ENCODE assay signal across 9 cellular contexts in the genomic region with DNA sequence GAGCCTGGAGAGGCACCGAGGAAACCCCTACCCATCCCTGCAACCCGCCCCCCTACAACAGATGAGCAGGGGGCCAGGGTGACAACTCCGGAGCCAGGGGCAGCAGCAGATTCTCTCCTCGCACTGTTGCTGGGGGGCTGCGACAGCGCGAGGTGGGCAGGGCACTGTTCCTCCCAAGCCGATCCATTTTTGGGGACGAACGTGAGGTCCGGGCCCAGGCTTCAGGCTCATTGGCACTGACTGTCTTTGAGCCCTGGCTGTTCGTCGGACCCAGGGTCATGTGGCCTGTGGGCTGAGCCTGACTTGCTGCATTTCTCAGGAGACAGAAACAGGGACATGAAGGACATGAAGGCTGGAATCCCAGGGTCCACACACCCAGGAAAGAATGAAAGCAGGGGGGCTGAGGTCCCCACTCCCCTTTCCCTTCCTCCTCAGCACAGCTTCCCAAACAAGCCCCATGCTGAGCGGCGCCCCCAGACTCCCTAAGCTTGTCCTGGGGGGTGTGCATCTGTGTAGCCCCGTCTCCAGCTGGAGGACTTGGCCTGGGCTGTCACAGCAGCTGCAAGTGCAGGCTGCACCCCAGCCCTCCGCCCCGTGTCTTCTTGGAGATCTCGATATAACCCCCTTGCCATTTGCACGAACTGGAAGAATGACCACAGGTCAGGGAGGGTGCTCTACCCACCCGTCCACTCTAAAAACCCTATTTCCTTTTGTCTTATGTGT. TPM values are rescaled to one million over a fixed set of nuclear protein-coding genes. Genes with fewer than 3 reads are reported as not detected.
A peak's percentile ranks its signal among the peaks of the same experiment; 100 is the strongest.
DNase-seq lines count a peak whose midpoint lies in the region; ATAC-seq and FAIRE-seq lines count a peak whose summit lies in the region.
"Had no signal": no experiment of that assay in that cellular context is flagged by ENCODE, and none has a peak within 500 bp of the region (broad histone marks: within the 10 kb centered on the region; RNA-seq: fewer than 3 reads in every experiment).

No MANE protein-coding gene starts in this region.

- FAIRE-seq in frontal cortex (lab: Jason Lieb, UNC) = no peak

- H3K27ac ChIP-seq in rectal smooth muscle tissue (ENCODE audit: low read depth, low read length) = peak overlapping the region; percentile 66

- no peaks in the 10 kb centered on the region for H3K36me3 ChIP-seq in rectal smooth muscle tissue (ENCODE audit: control insufficient read depth, insufficient read depth, low read length)

- peak in 12 of 14 donors; percentile 35 to 85 (median 74) for DNase-seq in C1 segment of cervical spinal cord (lab: John Stamatoyannopoulos, UW)
- DNase-seq in anterior cingulate cortex (lab: John Stamatoyannopoulos, UW) = peak in 43 of 58 donors; percentile 23 to 86 (median 66)
- peak; percentile 55 for DNase-seq in hepatic stellate cell (ENCODE audit: low spot score)
- no peak for DNase-seq in frontal cortex (ENCODE audit: low spot score in 2 of 2)
- DNase-seq: NCI-H446 had no signal

- peak overlapping the region; percentile 17 for H3K4me3 ChIP-seq in rectal smooth muscle tissue (ENCODE audit: low read length)

- H3K27me3 ChIP-seq in rectal smooth muscle tissue (ENCODE audit: control insufficient read depth, insufficient read depth, low read length) = no peaks in the 10 kb centered on the region

- no peak overlapping the region for H3K9ac ChIP-seq in rectal smooth muscle tissue (ENCODE audit: low read length)

- peaks cover 38% of the 10 kb centered on the region for H3K4me1 ChIP-seq in rectal smooth muscle tissue (ENCODE audit: control insufficient read depth, insufficient read depth, low read length)

- ATAC-seq in GM21529 (IDR thresholded peaks at IDR 0.05; ENCODE audit: unreplicated experiment) = no peak
- no peak for ATAC-seq in HG03354 (IDR thresholded peaks at IDR 0.05; ENCODE audit: poor library complexity, severe bottlenecking, unreplicated experiment)
- ATAC-seq in GM18502 (IDR thresholded peaks at IDR 0.05; ENCODE audit: poor library complexity, unreplicated experiment) = no peak

RNA-seq across cellular contexts. Expression of a gene that starts 18.7 kb away (rescaled TPM):
- total RNA-seq in frontal cortex = 1.2 TPM

RNA-seq across cellular contexts. Expression of a gene that starts 40.9 kb away (rescaled TPM):
- 33.8 TPM for total RNA-seq in frontal cortex

RNA-seq across cellular contexts. Expression of a gene that starts 43.7 kb away (rescaled TPM):
- total RNA-seq in frontal cortex = 18.8 TPM

Comparison
In these comparisons a context has a peak if more than half of its experiments do, and no peak if none do; other contexts are left out.
1. DNase-seq: peak in C1 segment of cervical spinal cord (12 of 14), anterior cingulate cortex (43 of 58) and hepatic stellate cell (single experiment); none in frontal cortex (0 of 2).